Comparison of ENCODE assay signal across 13 cellular contexts in the genomic region with DNA sequence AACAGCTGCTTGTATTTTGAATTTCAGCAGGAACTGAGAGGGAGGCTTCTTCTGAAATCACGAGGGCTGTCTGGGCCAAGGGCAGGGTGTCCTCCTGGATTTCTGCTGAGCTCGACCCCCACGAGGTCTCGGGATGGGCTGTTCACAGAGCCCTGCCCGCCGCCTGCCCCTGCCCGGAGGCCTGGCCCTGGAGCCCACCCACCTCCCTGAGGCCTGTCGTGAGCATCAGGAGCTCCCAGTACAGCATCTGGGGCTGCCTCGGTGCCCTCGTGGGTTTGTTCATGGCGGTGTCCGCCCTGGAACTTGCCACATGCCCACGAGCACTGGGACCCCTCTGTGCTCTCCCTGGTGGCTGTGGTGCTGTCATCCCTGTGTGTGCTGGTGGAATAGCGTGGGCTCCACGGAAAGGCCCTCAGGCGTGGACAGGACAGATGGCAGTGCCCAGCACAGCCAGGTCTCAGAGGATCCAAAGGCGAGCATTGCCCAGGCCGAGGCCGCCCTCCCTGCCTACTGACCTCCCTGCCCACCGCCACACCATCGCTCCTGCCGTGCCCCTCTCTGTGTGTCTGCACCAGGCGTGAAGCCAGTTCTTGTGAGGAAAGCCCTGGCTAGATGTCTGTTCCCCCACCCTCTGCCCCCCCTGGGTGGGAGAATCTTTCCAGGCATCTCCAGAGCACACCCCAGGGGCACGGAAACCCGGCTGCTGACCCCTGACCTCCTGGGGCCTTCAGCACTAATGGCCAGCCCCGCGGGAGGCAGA. TPM values are rescaled to one million over a fixed set of nuclear protein-coding genes. Genes with fewer than 3 reads are reported as not detected.
DNase-seq lines count a peak whose midpoint lies in the region; ATAC-seq, FAIRE-seq and TF ChIP-seq lines count a peak whose summit lies in the region.
"Had no signal": no experiment of that assay in that cellular context is flagged by ENCODE, and none has a peak within 500 bp of the region (broad histone marks: within the 10 kb centered on the region; RNA-seq: fewer than 3 reads in every experiment).

No MANE protein-coding gene starts in this region.

- no peak overlapping the region for H2AFZ ChIP-seq in HepG2 (ENCODE audit: low read length)

- no peak overlapping the region for H3K27ac Mint-ChIP-seq in CD14-positive monocyte
- H3K27ac Mint-ChIP-seq: activated T-helper 17 cell treated with anti-CD3 and anti-CD28 coated beads, Interleukin-2, amount 50 U/mL, for 72 hours had no signal

- BruUV-seq in HepG2 (replicated peaks; lab: Mats Ljungman, UMichigan): no TSS peak

- CTCF ChIA-PET in HepG2 (lab: Yijun Ruan, JAX; ENCODE audit: low intra/inter-chr PET ratio, low total read pairs): no interaction called here

- no peak for TF ChIP-seq RAD21 in HepG2 (CRISPR knock-in tag; IDR thresholded peaks at IDR 0.05)

- H3K27ac ChIP-seq in cingulate gyrus (ENCODE audit: low read depth, low read length) (peak overlapping the region; percentile 83), HepG2 (ENCODE audit: extremely low read length, insufficient read depth, low read length) (no peak overlapping the region), rectal smooth muscle tissue (ENCODE audit: low read depth, low read length) (peak overlapping the region; percentile 99)

- no peaks in the 10 kb centered on the region for H3K27me3 Mint-ChIP-seq in CD14-positive monocyte (ENCODE audit: low read depth in 3 of 3)
- H3K27me3 Mint-ChIP-seq: activated T-helper 17 cell treated with anti-CD3 and anti-CD28 coated beads, Interleukin-2, amount 50 U/mL, for 72 hours had no signal

- H3K9ac ChIP-seq in HepG2 (ENCODE audit: insufficient read depth, low read depth, low read length) (no peak overlapping the region), rectal smooth muscle tissue (ENCODE audit: low read length) (no peak overlapping the region)

- H3K27me3 ChIP-seq in HepG2 (ENCODE audit: control insufficient read depth in 1 of 2, insufficient read depth in 2 of 2, low read length in 2 of 2) (peaks cover 12 to 27% of the 10 kb centered on the region in 2 experiments), rectal smooth muscle tissue (ENCODE audit: control insufficient read depth, insufficient read depth, low read length) (no peaks in the 10 kb centered on the region)

- no peak for FAIRE-seq in HepG2 (lab: Jason Lieb, UNC)

- TF ChIP-seq CTCF in CD14-positive monocyte (IDR thresholded peaks at IDR 0.05): no peak
- TF ChIP-seq CTCF in HepG2 (CRISPR knock-in tag; IDR thresholded peaks at IDR 0.05): no peak

- H3K79me2 ChIP-seq in HepG2 (ENCODE audit: insufficient read depth, low read length): no peaks in the 10 kb centered on the region

- DNase-seq in CD14-positive monocyte (ENCODE audit: low spot score) (peak; percentile 27), HepG2 (ENCODE audit: low spot score) (no peak), GF-D8 (lab: John Stamatoyannopoulos, UW) (no peak)
- DNase-seq: activated CD4-positive, alpha-beta T cell treated with anti-CD3 and anti-CD28 coated beads, Interleukin-2, amount 50 U/mL, for 48 hours; Karpas-422; midbrain; NCI-H226 had no signal

- peaks cover 5% of the 10 kb centered on the region for H3K4me1 Mint-ChIP-seq in CD14-positive monocyte
- H3K4me1 Mint-ChIP-seq: activated T-helper 17 cell treated with anti-CD3 and anti-CD28 coated beads, Interleukin-2, amount 50 U/mL, for 72 hours had no signal

- TF ChIP-seq POLR2A in HepG2 (IDR thresholded peaks at IDR 0.05; ENCODE audit: insufficient read depth in 1 of 2, low read depth in 2 of 2, low read length in 2 of 2): no peak

- H3K9me3 Mint-ChIP-seq in CD14-positive monocyte: no peaks in the 10 kb centered on the region
- H3K9me3 Mint-ChIP-seq: activated T-helper 17 cell treated with anti-CD3 and anti-CD28 coated beads, Interleukin-2, amount 50 U/mL, for 72 hours had no signal

- H3K9me3 ChIP-seq in HepG2 (ENCODE audit: low read length): no peaks in the 10 kb centered on the region

- no peaks in the 10 kb centered on the region for H4K20me1 ChIP-seq in HepG2 (ENCODE audit: insufficient read depth, low read length)

- H3K4me3 Mint-ChIP-seq in CD14-positive monocyte: no peak overlapping the region
- H3K4me3 Mint-ChIP-seq: activated T-helper 17 cell treated with anti-CD3 and anti-CD28 coated beads, Interleukin-2, amount 50 U/mL, for 72 hours had no signal

- in situ Hi-C loops in HepG2 (cut with HindIII; ENCODE audit: extremely low pct_ligation_motif_present, low pct_unique_long_range_greater_than_20kb): no loop called here

- H3K4me2 ChIP-seq in HepG2 (ENCODE audit: low read depth, low read length): no peak overlapping the region

- H3K4me1 ChIP-seq in HepG2 (ENCODE audit: insufficient read depth, low read length): peaks cover 24% of the 10 kb centered on the region; the same call in 1 of the 2 replicates
- peaks cover 46% of the 10 kb centered on the region for H3K4me1 ChIP-seq in rectal smooth muscle tissue (ENCODE audit: control insufficient read depth, insufficient read depth, low read length)

- ATAC-seq in HepG2: peak; percentile 17
- no peak for ATAC-seq in GM18907 (IDR thresholded peaks at IDR 0.05; ENCODE audit: unreplicated experiment)
- no peak for ATAC-seq in HG02885 (IDR thresholded peaks at IDR 0.05; ENCODE audit: poor library complexity, unreplicated experiment)
- ATAC-seq in GM18858 (IDR thresholded peaks at IDR 0.05; ENCODE audit: unreplicated experiment): no peak
- ATAC-seq: activated T-helper 17 cell treated with anti-CD3 and anti-CD28 coated beads, Interleukin-2, amount 50 U/mL, for 72 hours had no signal

- POLR2A ChIA-PET in HepG2 (lab: Yijun Ruan, JAX): no interaction called here

- H3K36me3 ChIP-seq in HepG2 (replicated peaks in 1 of 2; ENCODE audit: control insufficient read depth in 1 of 2, insufficient read depth in 2 of 2, low read length in 2 of 2) (no peaks in the 10 kb centered on the region), rectal smooth muscle tissue (ENCODE audit: control insufficient read depth, insufficient read depth, low read length) (no peaks in the 10 kb centered on the region)

- H3K36me3 Mint-ChIP-seq in CD14-positive monocyte: no peaks in the 10 kb centered on the region

- H3K4me3 ChIP-seq in HepG2 (replicated peaks in 1 of 3; ENCODE audit: insufficient read depth in 1 of 3, low read depth in 2 of 3, low read length in 3 of 3) (no peak overlapping the region; a peak in 1 of 6 replicates), rectal smooth muscle tissue (ENCODE audit: low read length) (no peak overlapping the region)

- intact Hi-C loops in CD14-positive monocyte (cut with micrococcal nuclease) (no loop called here), HepG2 (cut with micrococcal nuclease; ENCODE audit: unreplicated experiment) (no loop called here)

- TF ChIP-seq EP300 in HepG2 (IDR thresholded peaks at IDR 0.05; ENCODE audit: low read depth in 2 of 2, low read length in 2 of 2): no peak
- TF ChIP-seq EP300 in HepG2 (CRISPR knock-in tag; IDR thresholded peaks at IDR 0.05; ENCODE audit: borderline replicate concordance): no peak

- WGBS in HepG2 (ENCODE audit: low lambda C conversion rate): 34% methylated on average over 15 of the region's 27 CpGs

RNA-seq across cellular contexts. Expression of a gene that starts 25.9 kb away (rescaled TPM):
- not detected for polyA plus RNA-seq in CD14-positive monocyte
- total RNA-seq in HepG2 (2016; rRNA removed; fragmentation: Illumina TruSeq; extraction: Trizol): 0.29 TPM in 1 of 2 replicates, not detected in the other
- not detected in 2 replicates for total RNA-seq in HepG2 (2016; cell fraction: cytosol; rRNA removed; fragmentation: Illumina TruSeq; extraction: Trizol; ENCODE audit: low read depth)
- total RNA-seq in HepG2 (2016; cell fraction: insoluble cytoplasmic fraction; rRNA removed; fragmentation: Illumina TruSeq; extraction: Trizol): 0.17 TPM in 1 of 2 replicates, not detected in the other
- 0.19 TPM in 1 of 2 replicates, not detected in the other for total RNA-seq in HepG2 (2016; cell fraction: membrane; rRNA removed; fragmentation: Illumina TruSeq; extraction: Trizol)
- not detected in 2 replicates for total RNA-seq in HepG2 (2016; cell fraction: nucleus; rRNA removed; fragmentation: Illumina TruSeq; extraction: Trizol)
- 0.61 and 1.9 TPM in 2 replicates for polyA plus RNA-seq in HepG2 (2011; rRNA removed)
- polyA plus RNA-seq in HepG2 (2011; cell fraction: cytosol; rRNA removed): 0.83 and 1.1 TPM in 2 replicates
- 0.68 and 1.2 TPM in 2 replicates for polyA plus RNA-seq in HepG2 (2011; cell fraction: nucleus; rRNA removed)
- polyA plus RNA-seq in HepG2 (2012): 0.19 and 1.2 TPM in 2 replicates
- polyA plus RNA-seq in HepG2 (2016; cell fraction: cytosol; fragmentation: Illumina TruSeq; extraction: Trizol; ENCODE audit: low read depth): 0.24 TPM in 1 of 2 replicates, not detected in the other
- polyA plus RNA-seq in HepG2 (2016; cell fraction: insoluble cytoplasmic fraction; fragmentation: Illumina TruSeq; extraction: Trizol; ENCODE audit: low read depth): not detected in 2 replicates
- polyA plus RNA-seq in HepG2 (2016; cell fraction: membrane; fragmentation: Illumina TruSeq; extraction: Trizol; ENCODE audit: low read depth): not detected in 2 replicates
- polyA plus RNA-seq in HepG2 (2016; cell fraction: nucleus; fragmentation: Illumina TruSeq; extraction: Trizol; ENCODE audit: insufficient read depth, low read depth): 0.85 and 1.1 TPM in 2 replicates
- polyA minus RNA-seq in HepG2 (2011; rRNA and poly(A)+ RNA removed; ENCODE audit: low replicate concordance): not detected in 2 replicates
- not detected in 2 replicates for polyA minus RNA-seq in HepG2 (2011; cell fraction: cytosol; rRNA and poly(A)+ RNA removed)
- polyA minus RNA-seq in HepG2 (2011; cell fraction: nucleus; rRNA and poly(A)+ RNA removed): not detected in 2 replicates
